8 cellular contexts compared by ENCODE assay signal in genomic region chr14:81220767-81221578, GRCh38.
A peak's percentile ranks its signal among the peaks of the same experiment; 100 is the strongest.
DNase-seq lines count a peak whose midpoint lies in the region; ATAC-seq lines count a peak whose summit lies in the region.

Gene GTF2A1 (minus strand): TSS chr14:81220959. CDS start chr14:81220518, 441 bp downstream.

- peaks cover 0 to 16% (median 0%) of the 10 kb centered on the region in 11 experiments; a peak in 1 of 22 replicates for H4K20me1 ChIP-seq in BLaER1 treated with 17β-estradiol and CSF1 and Interleukin-3, amounts not matched to agents 10 nM and 100 nM

- peak; percentile 71 for ATAC-seq in GM19351 (IDR thresholded peaks at IDR 0.05; ENCODE audit: unreplicated experiment)
- ATAC-seq in HG03521 (IDR thresholded peaks at IDR 0.05; ENCODE audit: unreplicated experiment), result peak; percentile 72

- H3K36me3 ChIP-seq in BLaER1 treated with 17β-estradiol and CSF1 and Interleukin-3, amounts not matched to agents 10 nM and 100 nM, result peaks cover 4 to 15% (median 10%) of the 10 kb centered on the region in 11 experiments; a peak in 20 of 22 replicates

- peak within 1 kb of the TSS; percentile 70 to 89 (median 78) for H3K4me3 ChIP-seq in BLaER1 treated with 17β-estradiol and CSF1 and Interleukin-3, amounts not matched to agents 10 nM and 100 nM

- DNase-seq in NCI-H748 (lab: John Stamatoyannopoulos, UW; ENCODE audit: unreplicated experiment) (peak; percentile 99), dedifferentiated amniotic fluid mesenchymal stem cell (ENCODE audit: extremely low spot score) (peak; percentile 95), left kidney (ENCODE audit: low read depth, low spot score) (peak; percentile 98)
- peak; percentile 93 for DNase-seq in activated CD4-positive, alpha-beta T cell treated with anti-CD3 and anti-CD28 coated beads, Interleukin-2, amount 50 U/mL, for 1 hour
- DNase-seq in stimulated activated CD4-positive, alpha-beta T cell treated with anti-CD3 and anti-CD28 coated beads, Interleukin-2, amount 100 ng/mL, for 24 hours, result peak; percentile 90

- peak within 1 kb of the TSS; percentile 75 to 97 (median 86) for H3K4me2 ChIP-seq in BLaER1 treated with 17β-estradiol and CSF1 and Interleukin-3, amounts not matched to agents 10 nM and 100 nM

- H3K27ac ChIP-seq in BLaER1 treated with 17β-estradiol and CSF1 and Interleukin-3, amounts not matched to agents 10 nM and 100 nM, result peak within 1 kb of the TSS; percentile 94 to 100 (median 98)

- no peaks in the 10 kb centered on the region for H3K27me3 ChIP-seq in BLaER1 treated with 17β-estradiol and CSF1 and Interleukin-3, amounts not matched to agents 10 nM and 100 nM

- H3K4me1 ChIP-seq in BLaER1 treated with 17β-estradiol and CSF1 and Interleukin-3, amounts not matched to agents 10 nM and 100 nM, result peaks cover 24 to 36% (median 33%) of the 10 kb centered on the region in 10 experiments

- H3K9me3 ChIP-seq in BLaER1 treated with 17β-estradiol and CSF1 and Interleukin-3, amounts not matched to agents 10 nM and 100 nM (replicated peaks in 1 of 11), result peaks cover 0 to 8% (median 0%) of the 10 kb centered on the region in 11 experiments; a peak in 5 of 22 replicates

- peak within 1 kb of the TSS; percentile 93 to 100 (median 97) for H3K9ac ChIP-seq in BLaER1 treated with 17β-estradiol and CSF1 and Interleukin-3, amounts not matched to agents 10 nM and 100 nM

Comparison
In these comparisons a context has a peak if more than half of its experiments do, and no peak if none do; other contexts are left out.
1. Peak in every context shown above with its lines: DNase-seq, ATAC-seq, H3K4me3 ChIP-seq and H3K27ac ChIP-seq.